In the genomic region with DNA sequence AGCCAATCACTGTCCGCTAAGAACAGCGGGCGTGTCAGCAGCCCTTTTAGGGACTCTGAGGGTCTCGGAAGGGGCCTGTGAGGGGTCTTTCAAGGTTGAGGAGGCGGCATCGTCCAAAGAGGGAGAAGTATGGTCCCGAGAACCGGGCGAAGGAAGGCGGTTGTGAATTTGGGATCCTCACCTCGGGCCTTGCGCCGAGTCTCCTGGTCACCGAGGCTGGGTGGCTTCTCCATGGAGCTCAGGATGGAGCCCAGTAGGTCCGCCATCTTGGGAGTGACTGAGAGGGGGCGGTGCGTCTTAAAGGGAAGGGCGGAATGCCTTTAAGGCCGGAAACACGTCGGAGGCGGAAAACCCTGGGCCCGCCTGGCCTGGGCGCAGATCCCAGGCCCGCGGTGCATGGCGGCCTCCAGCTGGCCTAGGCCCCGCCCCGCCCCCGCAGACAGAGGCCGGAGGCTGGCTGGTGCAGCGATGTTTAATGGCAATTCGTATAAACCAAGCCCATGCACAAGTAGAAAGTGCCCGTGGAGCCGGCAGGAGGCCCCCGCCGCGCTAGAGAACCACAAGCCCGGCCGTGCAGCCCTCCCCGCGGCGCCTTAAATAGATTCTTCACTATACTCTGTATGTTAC, we compare ENCODE assay signal across 8 cellular contexts. TPM values are rescaled to one million over a fixed set of nuclear protein-coding genes. Genes with fewer than 3 reads are reported as not detected.
A peak's percentile ranks its signal among the peaks of the same experiment; 100 is the strongest.
DNase-seq lines count a peak whose midpoint lies in the region; ATAC-seq and TF ChIP-seq lines count a peak whose summit lies in the region.

A gene with protein sequence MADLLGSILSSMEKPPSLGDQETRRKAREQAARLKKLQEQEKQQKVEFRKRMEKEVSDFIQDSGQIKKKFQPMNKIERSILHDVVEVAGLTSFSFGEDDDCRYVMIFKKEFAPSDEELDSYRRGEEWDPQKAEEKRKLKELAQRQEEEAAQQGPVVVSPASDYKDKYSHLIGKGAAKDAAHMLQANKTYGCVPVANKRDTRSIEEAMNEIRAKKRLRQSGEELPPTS (minus strand): TSS at position 279 of the 627 bp plus-strand sequence. CDS start 13 bp downstream, at position 266.

- ATAC-seq in naive thymus-derived CD8-positive, alpha-beta T cell, result peak; percentile 63 to 68
- ATAC-seq in stimulated activated naive B cell treated with anti-CD40 and anti-IgM and Interleukin-4, amounts not matched to agents 10 μg/mL and 1 μg/mL and 100 μg/mL, for 72 hours (replicated peaks), result peak; percentile 52 to 71

- peak; percentile 97 for DNase-seq in GM23248
- peak; percentile 98 for DNase-seq in Karpas-422
- DNase-seq in RPMI7951 (ENCODE audit: low read depth), result peak; percentile 92
- DNase-seq in activated T-helper 1 cell treated with anti-CD3 and anti-CD28 coated beads, Interleukin-12 subunit alpha, Interleukin-12 subunit beta, Interleukin-2, Interleukin-4 antibody, amounts not matched to agents 30 ng/mL and 10 ng/mL and 1 ng/mL, durations not matched to agents 14 hours and 24 hours and 36 hours (ENCODE audit: low spot score), result peak; percentile 93
- peak; percentile 98 for DNase-seq in fibroblast of gingiva (ENCODE audit: low read depth)
- DNase-seq in naive thymus-derived CD8-positive, alpha-beta T cell, result peak; percentile 86 to 100 (median 94)
- DNase-seq in stimulated activated naive B cell treated with anti-CD40 and anti-IgM and Interleukin-4, amounts not matched to agents 10 μg/mL and 1 μg/mL and 100 μg/mL, for 72 hours, result peak; percentile 96

- H3K4me1 ChIP-seq in DOHH2 (ENCODE audit: control insufficient read depth, low read length) (peaks cover 19% of the 10 kb centered on the region), GM23248 (ENCODE audit: insufficient read depth) (peaks cover 24% of the 10 kb centered on the region), Karpas-422 (ENCODE audit: low read length) (peaks cover 24% of the 10 kb centered on the region)

- no peaks in the 10 kb centered on the region; the same call in 1 of the 2 replicates for H3F3A ChIP-seq in DOHH2 (ENCODE audit: control insufficient read depth, insufficient read depth)
- H3F3A ChIP-seq in GM23248 (ENCODE audit: insufficient read depth), result peaks cover 45% of the 10 kb centered on the region

- H3K27me3 ChIP-seq in DOHH2 (ENCODE audit: control insufficient read depth, low read length) (no peaks in the 10 kb centered on the region), GM23248 (replicated peaks; ENCODE audit: insufficient read depth) (no peaks in the 10 kb centered on the region), Karpas-422 (ENCODE audit: low read length) (no peaks in the 10 kb centered on the region)

- H3K27me3 Mint-ChIP-seq in activated T-helper 1 cell treated with anti-CD3 and anti-CD28 coated beads, Interleukin-12 subunit alpha, Interleukin-12 subunit beta, Interleukin-2, Interleukin-4 antibody, amounts not matched to agents 30 ng/mL and 10 ng/mL and 1 ng/mL, durations not matched to agents 14 hours and 24 hours and 36 hours (ENCODE audit: insufficient read depth), result no peaks in the 10 kb centered on the region
- H3K27me3 Mint-ChIP-seq in naive thymus-derived CD8-positive, alpha-beta T cell, result no peaks in the 10 kb centered on the region
- no peaks in the 10 kb centered on the region for H3K27me3 Mint-ChIP-seq in stimulated activated naive B cell treated with anti-CD40 and anti-IgM and Interleukin-4, amounts not matched to agents 10 μg/mL and 1 μg/mL and 100 μg/mL, for 72 hours

- no peaks in the 10 kb centered on the region for H3K9me3 Mint-ChIP-seq in activated T-helper 1 cell treated with anti-CD3 and anti-CD28 coated beads, Interleukin-12 subunit alpha, Interleukin-12 subunit beta, Interleukin-2, Interleukin-4 antibody, amounts not matched to agents 30 ng/mL and 10 ng/mL and 1 ng/mL, durations not matched to agents 14 hours and 24 hours and 36 hours
- H3K9me3 Mint-ChIP-seq in naive thymus-derived CD8-positive, alpha-beta T cell, result no peaks in the 10 kb centered on the region
- no peaks in the 10 kb centered on the region for H3K9me3 Mint-ChIP-seq in stimulated activated naive B cell treated with anti-CD40 and anti-IgM and Interleukin-4, amounts not matched to agents 10 μg/mL and 1 μg/mL and 100 μg/mL, for 72 hours

- H2AFZ ChIP-seq in GM23248 (peak within 1 kb of the TSS; percentile 55), Karpas-422 (ENCODE audit: low read length) (peak within 1 kb of the TSS; percentile 65; the same call in 1 of the 2 replicates)

- no peaks in the 10 kb centered on the region for H3K9me2 ChIP-seq in DOHH2 (replicated peaks; ENCODE audit: control insufficient read depth, low read length)
- no peaks in the 10 kb centered on the region for H3K9me2 ChIP-seq in GM23248 (ENCODE audit: insufficient read depth)
- no peaks in the 10 kb centered on the region for H3K9me2 ChIP-seq in Karpas-422 (replicated peaks; ENCODE audit: insufficient read depth, low read length)

- in situ Hi-C loops in GM23248 (cut with MboI), result no loop called here

- H3K27ac Mint-ChIP-seq in activated T-helper 1 cell treated with anti-CD3 and anti-CD28 coated beads, Interleukin-12 subunit alpha, Interleukin-12 subunit beta, Interleukin-2, Interleukin-4 antibody, amounts not matched to agents 30 ng/mL and 10 ng/mL and 1 ng/mL, durations not matched to agents 14 hours and 24 hours and 36 hours, result peak within 1 kb of the TSS; percentile 79
- H3K27ac Mint-ChIP-seq in naive thymus-derived CD8-positive, alpha-beta T cell, result peak within 1 kb of the TSS in 4 of 10 donors; percentile 57 to 92 (median 66)
- no peak within 1 kb of the TSS for H3K27ac Mint-ChIP-seq in stimulated activated naive B cell treated with anti-CD40 and anti-IgM and Interleukin-4, amounts not matched to agents 10 μg/mL and 1 μg/mL and 100 μg/mL, for 72 hours

- TF ChIP-seq CTCF in DOHH2 (IDR thresholded peaks at IDR 0.05; ENCODE audit: low read depth, low read length, poor library complexity, severe bottlenecking), result no peak

- H3K36me3 Mint-ChIP-seq in activated T-helper 1 cell treated with anti-CD3 and anti-CD28 coated beads, Interleukin-12 subunit alpha, Interleukin-12 subunit beta, Interleukin-2, Interleukin-4 antibody, amounts not matched to agents 30 ng/mL and 10 ng/mL and 1 ng/mL, durations not matched to agents 14 hours and 24 hours and 36 hours (ENCODE audit: low read depth), result peaks cover 36% of the 10 kb centered on the region
- peaks cover 0 to 17% (median 2%) of the 10 kb centered on the region in 3 donors for H3K36me3 Mint-ChIP-seq in naive thymus-derived CD8-positive, alpha-beta T cell
- peaks cover 35 to 39% of the 10 kb centered on the region in 2 donors for H3K36me3 Mint-ChIP-seq in stimulated activated naive B cell treated with anti-CD40 and anti-IgM and Interleukin-4, amounts not matched to agents 10 μg/mL and 1 μg/mL and 100 μg/mL, for 72 hours

- H3K27ac ChIP-seq in DOHH2 (ENCODE audit: low read depth, low read length), result peak within 1 kb of the TSS; percentile 77
- peak within 1 kb of the TSS; percentile 96 for H3K27ac ChIP-seq in GM23248
- H3K27ac ChIP-seq in Karpas-422 (ENCODE audit: low read length), result peak within 1 kb of the TSS; percentile 74

- H3K79me2 ChIP-seq in DOHH2 (ENCODE audit: control insufficient read depth, low read length) (peaks cover 29% of the 10 kb centered on the region), GM23248 (ENCODE audit: insufficient read depth) (peaks cover 24% of the 10 kb centered on the region), Karpas-422 (ENCODE audit: low read length) (peaks cover 14% of the 10 kb centered on the region)

- no peaks in the 10 kb centered on the region for H4K20me1 ChIP-seq in DOHH2 (ENCODE audit: control insufficient read depth, insufficient read depth, low read depth, low read length)
- H4K20me1 ChIP-seq in GM23248 (ENCODE audit: insufficient read depth), result no peaks in the 10 kb centered on the region
- H4K20me1 ChIP-seq in Karpas-422 (ENCODE audit: insufficient read depth, low read depth, low read length), result no peaks in the 10 kb centered on the region

- H3K9ac ChIP-seq in GM23248 (peak within 1 kb of the TSS; percentile 91), Karpas-422 (ENCODE audit: low read length) (peak within 1 kb of the TSS; percentile 84)

- H3K9me3 ChIP-seq in DOHH2 (ENCODE audit: control insufficient read depth, insufficient read depth, low read length), result no peaks in the 10 kb centered on the region
- no peaks in the 10 kb centered on the region for H3K9me3 ChIP-seq in GM23248 (ENCODE audit: low read depth)
- H3K9me3 ChIP-seq in Karpas-422 (ENCODE audit: low read length), result no peaks in the 10 kb centered on the region

- H3K4me3 ChIP-seq in DOHH2 (ENCODE audit: low read length), result peak within 1 kb of the TSS; percentile 86
- peak within 1 kb of the TSS; percentile 85 for H3K4me3 ChIP-seq in GM23248
- H3K4me3 ChIP-seq in Karpas-422 (ENCODE audit: low read length), result peak within 1 kb of the TSS; percentile 71

- H3K4me2 ChIP-seq in DOHH2 (ENCODE audit: low read length) (peak within 1 kb of the TSS; percentile 78), GM23248 (ENCODE audit: unreplicated experiment) (peak within 1 kb of the TSS; percentile 96), Karpas-422 (ENCODE audit: low read depth, low read length, poor library complexity, severe bottlenecking) (peak within 1 kb of the TSS; percentile 82)

- WGBS in GM23248 (ENCODE audit: low coverage in 1 of 2, low lambda C conversion rate in 2 of 2, missing lambda C conversion rate in 2 of 2), 2 experiments, result 0 to 1% methylated on average over 41 to 43 of the region's 43 CpGs

- H3K4me3 Mint-ChIP-seq in activated T-helper 1 cell treated with anti-CD3 and anti-CD28 coated beads, Interleukin-12 subunit alpha, Interleukin-12 subunit beta, Interleukin-2, Interleukin-4 antibody, amounts not matched to agents 30 ng/mL and 10 ng/mL and 1 ng/mL, durations not matched to agents 14 hours and 24 hours and 36 hours, result no peak within 1 kb of the TSS
- H3K4me3 Mint-ChIP-seq in naive thymus-derived CD8-positive, alpha-beta T cell, result no peak within 1 kb of the TSS
- no peak within 1 kb of the TSS for H3K4me3 Mint-ChIP-seq in stimulated activated naive B cell treated with anti-CD40 and anti-IgM and Interleukin-4, amounts not matched to agents 10 μg/mL and 1 μg/mL and 100 μg/mL, for 72 hours

- peaks cover 40% of the 10 kb centered on the region for H3K4me1 Mint-ChIP-seq in activated T-helper 1 cell treated with anti-CD3 and anti-CD28 coated beads, Interleukin-12 subunit alpha, Interleukin-12 subunit beta, Interleukin-2, Interleukin-4 antibody, amounts not matched to agents 30 ng/mL and 10 ng/mL and 1 ng/mL, durations not matched to agents 14 hours and 24 hours and 36 hours (ENCODE audit: low read depth)
- H3K4me1 Mint-ChIP-seq in naive thymus-derived CD8-positive, alpha-beta T cell, result peaks cover 15 to 22% (median 21%) of the 10 kb centered on the region in 4 donors
- H3K4me1 Mint-ChIP-seq in stimulated activated naive B cell treated with anti-CD40 and anti-IgM and Interleukin-4, amounts not matched to agents 10 μg/mL and 1 μg/mL and 100 μg/mL, for 72 hours, result peaks cover 17 to 25% of the 10 kb centered on the region in 2 donors

- peaks cover 44% of the 10 kb centered on the region for H3K36me3 ChIP-seq in DOHH2 (ENCODE audit: control insufficient read depth, low read length)
- H3K36me3 ChIP-seq in GM23248 (ENCODE audit: low read depth), result no peaks in the 10 kb centered on the region
- H3K36me3 ChIP-seq in Karpas-422 (ENCODE audit: insufficient read depth, low read length), result peaks cover 5% of the 10 kb centered on the region; the same call in 1 of the 2 replicates

- intact Hi-C loops in activated T-helper 1 cell treated with anti-CD3 and anti-CD28 coated beads, Interleukin-12 subunit alpha, Interleukin-12 subunit beta, Interleukin-2, Interleukin-4 antibody, amounts not matched to agents 30 ng/mL and 10 ng/mL and 1 ng/mL, durations not matched to agents 14 hours and 24 hours and 36 hours (cut with micrococcal nuclease), result loop anchor here (1.0 to 10.0 kb wide), 10 partner anchors 13 to 1073 kb away; a partner anchor contains a TSS

- POLR2A ChIA-PET in naive thymus-derived CD8-positive, alpha-beta T cell (lab: Charles Lee), result interaction anchor here (0.6 to 15.5 kb wide), 25 partner anchors 11 to 413 kb away, joined by 3 to 635 read pairs (median 5); a partner anchor contains a TSS

RNA-seq across cellular contexts. Expression of the gene that starts here (rescaled TPM):
- total RNA-seq in GM23248 (2014; rRNA removed; shearing (Covaris generic)), result 39.1 and 43.1 TPM in 2 replicates
- 97.7 and 107 TPM in 2 replicates for polyA plus RNA-seq in GM23248 (2016; fragmentation: Nextera tagmentation; extraction: Ambion mirVana)
- total RNA-seq in Karpas-422 (2014; rRNA removed; shearing (Covaris generic); ENCODE audit: low replicate concordance), result 24.6 and 40.7 TPM in 2 replicates
- total RNA-seq in RPMI7951 (2014; rRNA removed; shearing (Covaris generic)), result 33.2 and 35.9 TPM in 2 replicates
- total RNA-seq in activated T-helper 1 cell treated with anti-CD3 and anti-CD28 coated beads, Interleukin-12 subunit alpha, Interleukin-12 subunit beta, Interleukin-2, Interleukin-4 antibody, amounts not matched to agents 30 ng/mL and 10 ng/mL and 1 ng/mL, durations not matched to agents 14 hours and 24 hours and 36 hours, result 66.5 and 69.5 TPM in 2 replicates
- 10 to 100 TPM; 50.5 to 52.6 TPM for total RNA-seq in naive thymus-derived CD8-positive, alpha-beta T cell
- 100 to 1,000 TPM; 122 to 131 (median 129) TPM for polyA plus RNA-seq in naive thymus-derived CD8-positive, alpha-beta T cell

Comparison
In these comparisons a context has a peak if more than half of its experiments do, and no peak if none do; other contexts are left out.
1. Peak in every context shown above with its lines: DNase-seq, ATAC-seq, H3K4me3 ChIP-seq and H3K27ac ChIP-seq.